In the genomic region with DNA sequence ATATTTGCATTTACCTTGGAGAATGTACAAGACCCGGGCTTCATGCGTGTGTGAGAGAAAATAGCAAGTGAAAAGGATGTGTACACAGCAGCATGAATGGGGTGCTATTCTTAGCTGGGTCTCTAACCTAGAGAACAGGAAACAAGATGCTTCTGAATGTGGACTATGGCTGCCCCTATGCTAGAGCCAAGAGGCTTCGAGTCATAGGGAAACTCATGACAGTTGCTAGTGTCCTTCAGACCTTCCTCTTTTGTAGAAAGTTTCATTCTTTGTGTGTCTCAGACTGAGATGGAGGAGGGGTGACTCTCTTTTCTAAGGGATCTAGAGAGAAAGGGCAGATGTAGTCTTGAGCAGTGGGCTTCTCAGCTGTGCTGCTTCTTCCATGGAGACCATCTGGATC, we compare ENCODE assay signal across 8 cellular contexts. TPM values are rescaled to one million over a fixed set of nuclear protein-coding genes. Genes with fewer than 3 reads are reported as not detected.
A peak's percentile ranks its signal among the peaks of the same experiment; 100 is the strongest.
DNase-seq lines count a peak whose midpoint lies in the region; ATAC-seq and TF ChIP-seq lines count a peak whose summit lies in the region.
"Not testable (repeated sequence)": the region's sequence is repeated elsewhere in the genome, so short reads cannot be mapped to it uniquely, and the experiment has no call there.

No MANE protein-coding gene starts in this region.

- not testable (repeated sequence) for TF ChIP-seq POLR2A in adrenal gland (IDR thresholded peaks at IDR 0.05)

- DNase-seq in Ammon's horn (ENCODE audit: low spot score) (peak; percentile 31), RPMI8226 (peak; percentile 58), adrenal gland (peak in 4 of 7 donors; percentile 17 to 57 (median 26)), myocyte (ENCODE audit: low read depth) (peak; percentile 21)

- not testable (repeated sequence) for H3K4me1 ChIP-seq in adrenal gland (replicated peaks in 1 of 2)

- intact Hi-C loops in adrenal gland (cut with DNase I), result not testable (repeated sequence)

- ATAC-seq in GM18870 (IDR thresholded peaks at IDR 0.05; ENCODE audit: unreplicated experiment), result peak; percentile 98
- ATAC-seq in GM21528 (IDR thresholded peaks at IDR 0.05; ENCODE audit: low FRiP score, unreplicated experiment), result peak; percentile 97
- ATAC-seq in HG02981 (IDR thresholded peaks at IDR 0.05; ENCODE audit: unreplicated experiment), result peak; percentile 98
- peak; percentile 98 for ATAC-seq in HG03558 (IDR thresholded peaks at IDR 0.05; ENCODE audit: extremely low read depth, unreplicated experiment)

- H3K9me3 ChIP-seq in adrenal gland (replicated peaks in 1 of 3), result not testable (repeated sequence)

- H3K27me3 ChIP-seq in adrenal gland, result not testable (repeated sequence)

- not testable (repeated sequence) for TF ChIP-seq CTCF in adrenal gland (IDR thresholded peaks at IDR 0.05)

- H3K4me3 ChIP-seq in adrenal gland, result not testable (repeated sequence)

- H3K27ac ChIP-seq in adrenal gland, result not testable (repeated sequence)

- H3K36me3 ChIP-seq in adrenal gland (replicated peaks in 1 of 2), result not testable (repeated sequence)

- WGBS in adrenal gland, 4 donors, result 0 to 47% (median 31%) methylated on average over 1 to 3 of the region's 3 CpGs

RNA-seq across cellular contexts. Expression of a gene that starts 40.0 kb away (rescaled TPM):
- 100 to 1,000 TPM in 2 of 8 donors, 10 to 100 TPM in 6; 38.2 to 119 (median 56.8) TPM for total RNA-seq in adrenal gland
- 10 to 100 TPM; 18.9 to 52.8 (median 28.2) TPM for polyA plus RNA-seq in adrenal gland
- 44.4 and 64.6 TPM in 2 replicates for total RNA-seq in myocyte
- polyA plus RNA-seq in myocyte (2012), result 34.6 TPM

RNA-seq across cellular contexts. Expression of a gene that starts 40.7 kb away (rescaled TPM):
- total RNA-seq in adrenal gland (1 to 10 TPM in 7 of 8 donors, under 1 TPM in 1; 0.52 to 6.1 (median 3.8) TPM), myocyte (0.21 and 2.5 TPM in 2 replicates)
- polyA plus RNA-seq in adrenal gland, result 1 to 10 TPM; 1.5 to 3.1 (median 2.6) TPM
- 1.6 TPM for polyA plus RNA-seq in myocyte (2012)
